ENCODE assay signal across 1 cellular context in the genomic region with DNA sequence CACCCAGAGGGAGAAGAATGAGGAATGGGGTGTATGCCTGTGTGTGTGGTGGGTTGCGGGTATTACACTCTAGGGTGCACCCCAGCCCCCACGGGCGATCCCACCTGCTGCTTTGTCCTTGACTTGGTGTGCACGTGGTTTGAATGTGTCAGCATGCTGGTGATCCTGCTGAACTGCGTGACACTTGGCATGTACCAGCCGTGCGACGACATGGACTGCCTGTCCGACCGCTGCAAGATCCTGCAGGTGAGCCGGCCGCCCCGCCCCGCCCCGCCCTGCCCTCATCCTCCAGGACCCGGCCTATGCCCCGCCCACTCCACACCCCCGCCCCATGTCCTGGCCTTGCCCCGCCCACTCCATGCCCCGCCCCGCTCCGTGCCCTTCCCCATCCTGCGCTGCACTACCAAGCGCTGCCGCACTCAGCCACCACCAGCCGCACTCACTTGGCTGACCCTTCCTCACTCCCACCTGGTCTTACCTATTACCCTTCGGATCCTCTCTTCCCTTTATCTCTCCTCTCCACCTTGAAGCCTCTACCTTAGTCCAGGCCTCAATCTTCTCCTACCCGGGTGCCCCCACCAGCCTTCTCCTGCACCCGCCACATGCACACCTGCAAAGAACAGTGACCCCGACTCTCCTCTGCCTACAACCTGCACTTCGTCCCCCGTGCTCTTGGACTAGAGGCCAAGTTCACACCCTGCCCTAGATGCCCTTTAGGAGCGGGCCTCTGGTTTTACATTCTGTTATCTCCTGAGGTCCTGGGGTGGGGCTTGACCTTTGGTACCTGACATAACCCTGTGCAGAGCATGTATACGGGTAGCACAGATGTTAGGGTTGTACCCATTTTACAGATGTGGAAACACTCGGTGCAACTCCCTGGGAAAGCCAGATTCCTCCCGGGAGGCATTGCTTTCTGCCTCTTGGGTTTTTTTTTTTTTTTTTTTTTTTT.
A peak's percentile ranks its signal among the peaks of the same experiment; 100 is the strongest.
TF ChIP-seq lines count a peak whose summit lies in the region.

No MANE protein-coding gene starts in this region.

TF ChIP-seq in WTC11, 78 proteins besides CTCF, POLR2A, EP300 and RAD21 (continued from another document):
- TF ChIP-seq, protein P1, sequence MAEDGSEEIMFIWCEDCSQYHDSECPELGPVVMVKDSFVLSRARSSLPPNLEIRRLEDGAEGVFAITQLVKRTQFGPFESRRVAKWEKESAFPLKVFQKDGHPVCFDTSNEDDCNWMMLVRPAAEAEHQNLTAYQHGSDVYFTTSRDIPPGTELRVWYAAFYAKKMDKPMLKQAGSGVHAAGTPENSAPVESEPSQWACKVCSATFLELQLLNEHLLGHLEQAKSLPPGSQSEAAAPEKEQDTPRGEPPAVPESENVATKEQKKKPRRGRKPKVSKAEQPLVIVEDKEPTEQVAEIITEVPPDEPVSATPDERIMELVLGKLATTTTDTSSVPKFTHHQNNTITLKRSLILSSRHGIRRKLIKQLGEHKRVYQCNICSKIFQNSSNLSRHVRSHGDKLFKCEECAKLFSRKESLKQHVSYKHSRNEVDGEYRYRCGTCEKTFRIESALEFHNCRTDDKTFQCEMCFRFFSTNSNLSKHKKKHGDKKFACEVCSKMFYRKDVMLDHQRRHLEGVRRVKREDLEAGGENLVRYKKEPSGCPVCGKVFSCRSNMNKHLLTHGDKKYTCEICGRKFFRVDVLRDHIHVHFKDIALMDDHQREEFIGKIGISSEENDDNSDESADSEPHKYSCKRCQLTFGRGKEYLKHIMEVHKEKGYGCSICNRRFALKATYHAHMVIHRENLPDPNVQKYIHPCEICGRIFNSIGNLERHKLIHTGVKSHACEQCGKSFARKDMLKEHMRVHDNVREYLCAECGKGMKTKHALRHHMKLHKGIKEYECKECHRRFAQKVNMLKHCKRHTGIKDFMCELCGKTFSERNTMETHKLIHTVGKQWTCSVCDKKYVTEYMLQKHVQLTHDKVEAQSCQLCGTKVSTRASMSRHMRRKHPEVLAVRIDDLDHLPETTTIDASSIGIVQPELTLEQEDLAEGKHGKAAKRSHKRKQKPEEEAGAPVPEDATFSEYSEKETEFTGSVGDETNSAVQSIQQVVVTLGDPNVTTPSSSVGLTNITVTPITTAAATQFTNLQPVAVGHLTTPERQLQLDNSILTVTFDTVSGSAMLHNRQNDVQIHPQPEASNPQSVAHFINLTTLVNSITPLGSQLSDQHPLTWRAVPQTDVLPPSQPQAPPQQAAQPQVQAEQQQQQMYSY (CRISPR knock-in tag; IDR thresholded peaks at IDR 0.05): peak; percentile 80
- TF ChIP-seq ELF4 (CRISPR knock-in tag; IDR thresholded peaks at IDR 0.05; ENCODE audit: low read depth) (no peak), KAT7 (CRISPR knock-in tag; IDR thresholded peaks at IDR 0.05; ENCODE audit: borderline replicate concordance) (no peak), RELA (CRISPR knock-in tag; IDR thresholded peaks at IDR 0.05; ENCODE audit: borderline replicate concordance) (no peak), TP53 (CRISPR knock-in tag; IDR thresholded peaks at IDR 0.05) (no peak), ATF1 (CRISPR knock-in tag; IDR thresholded peaks at IDR 0.05) (no peak), SMAD4 (CRISPR knock-in tag; IDR thresholded peaks at IDR 0.05) (no peak), ZBTB21 (CRISPR knock-in tag; IDR thresholded peaks at IDR 0.05; ENCODE audit: borderline replicate concordance) (no peak), NFE2L1 (CRISPR knock-in tag; IDR thresholded peaks at IDR 0.05) (no peak), OVOL2 (CRISPR knock-in tag; IDR thresholded peaks at IDR 0.05; ENCODE audit: borderline replicate concordance) (no peak), SP1 (CRISPR knock-in tag; conservative IDR thresholded peaks at IDR 0.05) (peak; percentile 66), GTF2I (CRISPR knock-in tag; conservative IDR thresholded peaks at IDR 0.05) (0 out of 2 replicates have a peak, but pooled peaks have one; percentile 22)
- TF ChIP-seq, protein P2, sequence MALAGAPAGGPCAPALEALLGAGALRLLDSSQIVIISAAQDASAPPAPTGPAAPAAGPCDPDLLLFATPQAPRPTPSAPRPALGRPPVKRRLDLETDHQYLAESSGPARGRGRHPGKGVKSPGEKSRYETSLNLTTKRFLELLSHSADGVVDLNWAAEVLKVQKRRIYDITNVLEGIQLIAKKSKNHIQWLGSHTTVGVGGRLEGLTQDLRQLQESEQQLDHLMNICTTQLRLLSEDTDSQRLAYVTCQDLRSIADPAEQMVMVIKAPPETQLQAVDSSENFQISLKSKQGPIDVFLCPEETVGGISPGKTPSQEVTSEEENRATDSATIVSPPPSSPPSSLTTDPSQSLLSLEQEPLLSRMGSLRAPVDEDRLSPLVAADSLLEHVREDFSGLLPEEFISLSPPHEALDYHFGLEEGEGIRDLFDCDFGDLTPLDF (CRISPR knock-in tag; IDR thresholded peaks at IDR 0.05): no peak
- TF ChIP-seq, protein P3, sequence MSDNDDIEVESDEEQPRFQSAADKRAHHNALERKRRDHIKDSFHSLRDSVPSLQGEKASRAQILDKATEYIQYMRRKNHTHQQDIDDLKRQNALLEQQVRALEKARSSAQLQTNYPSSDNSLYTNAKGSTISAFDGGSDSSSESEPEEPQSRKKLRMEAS (CRISPR knock-in tag; IDR thresholded peaks at IDR 0.05): no peak
- TF ChIP-seq, protein P4, sequence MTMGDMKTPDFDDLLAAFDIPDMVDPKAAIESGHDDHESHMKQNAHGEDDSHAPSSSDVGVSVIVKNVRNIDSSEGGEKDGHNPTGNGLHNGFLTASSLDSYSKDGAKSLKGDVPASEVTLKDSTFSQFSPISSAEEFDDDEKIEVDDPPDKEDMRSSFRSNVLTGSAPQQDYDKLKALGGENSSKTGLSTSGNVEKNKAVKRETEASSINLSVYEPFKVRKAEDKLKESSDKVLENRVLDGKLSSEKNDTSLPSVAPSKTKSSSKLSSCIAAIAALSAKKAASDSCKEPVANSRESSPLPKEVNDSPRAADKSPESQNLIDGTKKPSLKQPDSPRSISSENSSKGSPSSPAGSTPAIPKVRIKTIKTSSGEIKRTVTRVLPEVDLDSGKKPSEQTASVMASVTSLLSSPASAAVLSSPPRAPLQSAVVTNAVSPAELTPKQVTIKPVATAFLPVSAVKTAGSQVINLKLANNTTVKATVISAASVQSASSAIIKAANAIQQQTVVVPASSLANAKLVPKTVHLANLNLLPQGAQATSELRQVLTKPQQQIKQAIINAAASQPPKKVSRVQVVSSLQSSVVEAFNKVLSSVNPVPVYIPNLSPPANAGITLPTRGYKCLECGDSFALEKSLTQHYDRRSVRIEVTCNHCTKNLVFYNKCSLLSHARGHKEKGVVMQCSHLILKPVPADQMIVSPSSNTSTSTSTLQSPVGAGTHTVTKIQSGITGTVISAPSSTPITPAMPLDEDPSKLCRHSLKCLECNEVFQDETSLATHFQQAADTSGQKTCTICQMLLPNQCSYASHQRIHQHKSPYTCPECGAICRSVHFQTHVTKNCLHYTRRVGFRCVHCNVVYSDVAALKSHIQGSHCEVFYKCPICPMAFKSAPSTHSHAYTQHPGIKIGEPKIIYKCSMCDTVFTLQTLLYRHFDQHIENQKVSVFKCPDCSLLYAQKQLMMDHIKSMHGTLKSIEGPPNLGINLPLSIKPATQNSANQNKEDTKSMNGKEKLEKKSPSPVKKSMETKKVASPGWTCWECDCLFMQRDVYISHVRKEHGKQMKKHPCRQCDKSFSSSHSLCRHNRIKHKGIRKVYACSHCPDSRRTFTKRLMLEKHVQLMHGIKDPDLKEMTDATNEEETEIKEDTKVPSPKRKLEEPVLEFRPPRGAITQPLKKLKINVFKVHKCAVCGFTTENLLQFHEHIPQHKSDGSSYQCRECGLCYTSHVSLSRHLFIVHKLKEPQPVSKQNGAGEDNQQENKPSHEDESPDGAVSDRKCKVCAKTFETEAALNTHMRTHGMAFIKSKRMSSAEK (CRISPR knock-in tag; IDR thresholded peaks at IDR 0.05; ENCODE audit: borderline replicate concordance): no peak
